Comparison of ENCODE assay signal across 1 cellular context in the genomic region with DNA sequence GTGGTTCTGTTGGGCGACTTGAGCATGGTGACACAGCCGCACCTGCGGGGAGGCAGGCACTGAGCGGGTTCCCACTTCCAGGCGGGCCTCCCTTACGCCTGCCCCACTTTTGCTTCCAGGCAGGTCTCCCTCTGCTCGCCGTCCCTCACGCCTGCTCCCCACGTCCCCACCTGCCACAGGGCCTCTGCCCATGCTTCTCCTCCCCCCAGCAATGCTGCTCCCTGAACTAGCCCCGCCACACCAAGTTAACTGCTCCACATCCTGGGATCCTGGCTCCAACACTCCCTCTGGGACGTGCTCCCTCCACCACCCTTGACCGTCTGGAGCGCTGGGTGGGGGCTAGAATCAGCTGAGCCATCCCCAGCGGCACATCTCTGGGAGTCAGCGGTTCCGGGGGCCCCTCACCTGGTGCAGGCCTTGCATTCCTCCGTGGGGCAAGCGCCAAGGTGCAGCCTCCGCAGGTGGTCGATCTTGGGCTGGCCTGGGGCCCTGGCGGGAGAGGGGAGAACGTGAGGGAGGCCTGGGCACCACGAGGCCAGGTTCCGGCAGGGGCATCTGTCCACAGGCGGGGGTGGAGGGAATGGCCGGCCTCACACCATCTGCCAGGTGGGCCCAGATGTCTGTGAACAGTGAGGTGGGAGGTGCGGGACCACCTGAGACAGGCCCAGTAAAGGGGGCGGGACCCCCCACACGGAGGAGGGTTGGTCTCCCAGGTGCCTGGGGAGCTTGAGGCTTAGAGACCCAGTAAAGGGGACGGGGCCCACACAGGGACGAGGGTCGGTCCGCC.
TF ChIP-seq lines count a peak whose summit lies in the region.

No MANE protein-coding gene starts in this region.

TF ChIP-seq in HepG2, 621 proteins besides CTCF, POLR2A, EP300 and RAD21:
- no peak for TF ChIP-seq ZNF530 (CRISPR knock-in tag; IDR thresholded peaks at IDR 0.05; ENCODE audit: low read depth)
- peak; percentile 69 for TF ChIP-seq AGO2 (optimal IDR thresholded peaks at IDR 0.05; ENCODE audit: low read depth, low read length)
- TF ChIP-seq SRSF1 (optimal IDR thresholded peaks at IDR 0.05; ENCODE audit: low read depth, low read length), result peak; percentile 10
- TF ChIP-seq ZNF776 (CRISPR knock-in tag; IDR thresholded peaks at IDR 0.05), result 0 out of 2 replicates have a peak, but pooled peaks have one; percentile 18
- TF ChIP-seq ZNF225 (CRISPR knock-in tag; IDR thresholded peaks at IDR 0.05), result no peak
- peak; percentile 40; the same call in 1 of the 2 replicates for TF ChIP-seq POLR2G (IDR thresholded peaks at IDR 0.05; ENCODE audit: low read depth, low read length)
- peak; percentile 49; the same call in 1 of the 2 replicates for TF ChIP-seq RBFOX2 (IDR thresholded peaks at IDR 0.05; ENCODE audit: low read depth, low read length)
- TF ChIP-seq AGO1 (IDR thresholded peaks at IDR 0.05; ENCODE audit: low read depth, low read length, poor library complexity, severe bottlenecking), result peak; percentile 15
